Comparison of ENCODE assay signal across 19 cellular contexts in genomic region chr2:197265931-197266330, GRCh38. TPM values are rescaled to one million over a fixed set of nuclear protein-coding genes. Genes with fewer than 3 reads are reported as not detected.
DNase-seq lines count a peak whose midpoint lies in the region; ATAC-seq, FAIRE-seq and TF ChIP-seq lines count a peak whose summit lies in the region.
"Had no signal": no experiment of that assay in that cellular context is flagged by ENCODE, and none has a peak within 500 bp of the region (broad histone marks: within the 10 kb centered on the region; RNA-seq: fewer than 3 reads in every experiment).

No MANE protein-coding gene starts in this region.

- no peak overlapping the region for H3K4me3 ChIP-seq in Peyer's patch
- H3K4me3 ChIP-seq: cardiac muscle cell, esophagus squamous epithelium, sigmoid colon had no signal

- TF ChIP-seq POLR2A in Peyer's patch (IDR thresholded peaks at IDR 0.05): no peak

- FAIRE-seq in D721Med (lab: Jason Lieb, UNC): no peak
- FAIRE-seq: urothelium cell line had no signal

- H3K36me3 ChIP-seq in Peyer's patch: no peaks in the 10 kb centered on the region
- H3K36me3 ChIP-seq: cardiac muscle cell, esophagus squamous epithelium, sigmoid colon had no signal

- H3K9me3 Mint-ChIP-seq in activated T-cell treated with anti-CD3 and anti-CD28 coated beads, Interleukin-2, amount 50 U/mL, for 72 hours: no peaks in the 10 kb centered on the region
- no peaks in the 10 kb centered on the region for H3K9me3 Mint-ChIP-seq in activated CD4-positive, alpha-beta memory T cell treated with anti-CD3 and anti-CD28 coated beads for 36 hours
- no peaks in the 10 kb centered on the region for H3K9me3 Mint-ChIP-seq in effector memory CD8-positive, alpha-beta T cell
- H3K9me3 Mint-ChIP-seq in stimulated activated naive B cell treated with anti-CD40 and anti-IgM and Interleukin-4, amounts not matched to agents 10 μg/mL and 1 μg/mL and 100 μg/mL, for 72 hours: no peaks in the 10 kb centered on the region

- no peaks in the 10 kb centered on the region for H3K27me3 Mint-ChIP-seq in activated T-cell treated with anti-CD3 and anti-CD28 coated beads, Interleukin-2, amount 50 U/mL, for 72 hours (ENCODE audit: low read depth)
- no peaks in the 10 kb centered on the region for H3K27me3 Mint-ChIP-seq in activated CD4-positive, alpha-beta memory T cell treated with anti-CD3 and anti-CD28 coated beads for 36 hours
- no peaks in the 10 kb centered on the region for H3K27me3 Mint-ChIP-seq in effector memory CD8-positive, alpha-beta T cell
- H3K27me3 Mint-ChIP-seq in stimulated activated naive B cell treated with anti-CD40 and anti-IgM and Interleukin-4, amounts not matched to agents 10 μg/mL and 1 μg/mL and 100 μg/mL, for 72 hours: no peaks in the 10 kb centered on the region

- CTCF ChIA-PET in activated CD4-positive, alpha-beta memory T cell treated with anti-CD3 and anti-CD28 coated beads for 36 hours (lab: Charles Lee): interaction anchor here (1.0 to 2.1 kb wide), 2 partner anchors 42 to 74 kb away, joined by 3 to 5 read pairs; no protein-coding TSS in a partner anchor

- DNase-seq in activated T-cell treated with anti-CD3 and anti-CD28 coated beads, Interleukin-2, amount 50 U/mL, for 72 hours: no peak
- DNase-seq in activated T-cell treated with anti-CD3 and anti-CD28 coated beads, Interleukin-2, amount 50 U/mL, for 1 hour: no peak
- no peak for DNase-seq in activated CD4-positive, alpha-beta memory T cell treated with anti-CD3 and anti-CD28 coated beads for 36 hours
- DNase-seq in effector memory CD8-positive, alpha-beta T cell: no peak
- DNase-seq in stimulated activated naive B cell treated with anti-CD40 and anti-IgM and Interleukin-4, amounts not matched to agents 10 μg/mL and 1 μg/mL and 100 μg/mL, for 72 hours: no peak
- DNase-seq in Peyer's patch (no peak), D721Med (ENCODE audit: insufficient read length, low spot score) (no peak), OCI-M2 (lab: John Stamatoyannopoulos, UW; ENCODE audit: unreplicated experiment) (no peak)
- DNase-seq: esophagus squamous epithelium; H7; left ventricle myocardium superior; NCI-H1048; NCI-H2081 treated with DMSO at 0.1 percent for 48 hours; NCI-H510A treated with DMSO at 0.1 percent for 48 hours; sigmoid colon; stimulated activated CD4-positive, alpha-beta T cell treated with anti-CD3 and anti-CD28 coated beads, Interleukin-1b, Interleukin-23, amount 100 ng/mL, for 48 hours had no signal

- peak; percentile 14 to 19 for ATAC-seq in activated T-cell treated with anti-CD3 and anti-CD28 coated beads, Interleukin-2, amount 50 U/mL, for 72 hours (replicated peaks in 1 of 2)
- no peak for ATAC-seq in effector memory CD8-positive, alpha-beta T cell (replicated peaks)
- no peak for ATAC-seq in stimulated activated naive B cell treated with anti-CD40 and anti-IgM and Interleukin-4, amounts not matched to agents 10 μg/mL and 1 μg/mL and 100 μg/mL, for 72 hours (replicated peaks)
- ATAC-seq: left ventricle myocardium superior had no signal

- H3K4me1 Mint-ChIP-seq in activated T-cell treated with anti-CD3 and anti-CD28 coated beads, Interleukin-2, amount 50 U/mL, for 72 hours (ENCODE audit: low read depth): peaks cover 97% of the 10 kb centered on the region
- H3K4me1 Mint-ChIP-seq in activated CD4-positive, alpha-beta memory T cell treated with anti-CD3 and anti-CD28 coated beads for 36 hours (ENCODE audit: low read depth): peaks cover 97% of the 10 kb centered on the region
- H3K4me1 Mint-ChIP-seq in effector memory CD8-positive, alpha-beta T cell (ENCODE audit: low read depth in 2 of 2): peaks cover 77 to 91% of the 10 kb centered on the region in 2 donors
- H3K4me1 Mint-ChIP-seq in stimulated activated naive B cell treated with anti-CD40 and anti-IgM and Interleukin-4, amounts not matched to agents 10 μg/mL and 1 μg/mL and 100 μg/mL, for 72 hours: peaks cover 57 to 93% of the 10 kb centered on the region in 2 donors

- H3K4me3 Mint-ChIP-seq in activated T-cell treated with anti-CD3 and anti-CD28 coated beads, Interleukin-2, amount 50 U/mL, for 72 hours: peak overlapping the region; percentile 57 to 75
- peak overlapping the region; percentile 36 for H3K4me3 Mint-ChIP-seq in activated CD4-positive, alpha-beta memory T cell treated with anti-CD3 and anti-CD28 coated beads for 36 hours
- H3K4me3 Mint-ChIP-seq in effector memory CD8-positive, alpha-beta T cell: peak overlapping the region; percentile 40 to 55
- H3K4me3 Mint-ChIP-seq in stimulated activated naive B cell treated with anti-CD40 and anti-IgM and Interleukin-4, amounts not matched to agents 10 μg/mL and 1 μg/mL and 100 μg/mL, for 72 hours: no peak overlapping the region

- H3K4me1 ChIP-seq in Peyer's patch: peaks cover 0 to 23% (median 20%) of the 10 kb centered on the region in 4 donors

- H3K27me3 ChIP-seq in Peyer's patch: no peaks in the 10 kb centered on the region
- H3K27me3 ChIP-seq: cardiac muscle cell, esophagus squamous epithelium, sigmoid colon had no signal

- peak overlapping the region in 1 of 4 donors; percentile 55 for H3K27ac ChIP-seq in Peyer's patch
- H3K27ac ChIP-seq: cardiac muscle cell, esophagus squamous epithelium, KMS-11 had no signal

- TF ChIP-seq CTCF in Peyer's patch (IDR thresholded peaks at IDR 0.05) (no peak), D721Med (IDR thresholded peaks at IDR 0.05; ENCODE audit: insufficient read depth, missing control alignments) (no peak)

- intact Hi-C loops in activated CD4-positive, alpha-beta memory T cell treated with anti-CD3 and anti-CD28 coated beads for 36 hours (cut with micrococcal nuclease): loop anchor here (1.0 kb wide), 3 partner anchors 8 to 38 kb away; no protein-coding TSS in a partner anchor

- POLR2A ChIA-PET in activated CD4-positive, alpha-beta memory T cell treated with anti-CD3 and anti-CD28 coated beads for 36 hours (lab: Charles Lee): interaction anchor here (0.7 to 1.3 kb wide), 3 partner anchors 28 to 60 kb away, joined by 3 to 5 read pairs (median 3); no protein-coding TSS in a partner anchor

- H3K9me3 ChIP-seq in Peyer's patch: no peaks in the 10 kb centered on the region
- H3K9me3 ChIP-seq: esophagus squamous epithelium, sigmoid colon had no signal

- peaks cover 3 to 7% of the 10 kb centered on the region in 2 donors for H3K36me3 Mint-ChIP-seq in activated T-cell treated with anti-CD3 and anti-CD28 coated beads, Interleukin-2, amount 50 U/mL, for 72 hours (ENCODE audit: insufficient read depth in 2 of 2)
- peaks cover 5% of the 10 kb centered on the region for H3K36me3 Mint-ChIP-seq in activated CD4-positive, alpha-beta memory T cell treated with anti-CD3 and anti-CD28 coated beads for 36 hours
- H3K36me3 Mint-ChIP-seq in effector memory CD8-positive, alpha-beta T cell (ENCODE audit: insufficient read depth): peaks cover 20% of the 10 kb centered on the region
- peaks cover 6 to 28% of the 10 kb centered on the region in 2 donors for H3K36me3 Mint-ChIP-seq in stimulated activated naive B cell treated with anti-CD40 and anti-IgM and Interleukin-4, amounts not matched to agents 10 μg/mL and 1 μg/mL and 100 μg/mL, for 72 hours

- peak overlapping the region; percentile 89 for H3K27ac Mint-ChIP-seq in activated T-cell treated with anti-CD3 and anti-CD28 coated beads, Interleukin-2, amount 50 U/mL, for 72 hours
- peak overlapping the region; percentile 79 for H3K27ac Mint-ChIP-seq in activated CD4-positive, alpha-beta memory T cell treated with anti-CD3 and anti-CD28 coated beads for 36 hours
- peak overlapping the region; percentile 91 to 92 for H3K27ac Mint-ChIP-seq in effector memory CD8-positive, alpha-beta T cell
- H3K27ac Mint-ChIP-seq in stimulated activated naive B cell treated with anti-CD40 and anti-IgM and Interleukin-4, amounts not matched to agents 10 μg/mL and 1 μg/mL and 100 μg/mL, for 72 hours: peak overlapping the region; percentile 70

RNA-seq across cellular contexts. Expression of gene ANKRD44, which starts 44.6 kb away (rescaled TPM):
- total RNA-seq in activated T-cell treated with anti-CD3 and anti-CD28 coated beads, Interleukin-2, amount 50 U/mL, for 72 hours: 100 to 1,000 TPM; 114 to 141 TPM
- 100 to 1,000 TPM; 123 to 125 TPM for total RNA-seq in activated CD4-positive, alpha-beta memory T cell treated with anti-CD3 and anti-CD28 coated beads for 36 hours
- 100 to 1,000 TPM in 1 of 4 donors, 10 to 100 TPM in 3; 24.8 to 215 (median 32.0) TPM for total RNA-seq in Peyer's patch

Comparison
In these comparisons a context has a peak if more than half of its experiments do, and no peak if none do; other contexts are left out.
1. ATAC-seq: peak in activated T-cell treated with anti-CD3 and anti-CD28 coated beads, Interleukin-2, amount 50 U/mL, for 72 hours (2 of 2); none in effector memory CD8-positive, alpha-beta T cell (single experiment) and stimulated activated naive B cell treated with anti-CD40 and anti-IgM and Interleukin-4, amounts not matched to agents 10 μg/mL and 1 μg/mL and 100 μg/mL, for 72 hours (0 of 2).
2. H3K4me3 Mint-ChIP-seq: peak in activated T-cell treated with anti-CD3 and anti-CD28 coated beads, Interleukin-2, amount 50 U/mL, for 72 hours (2 of 2), activated CD4-positive, alpha-beta memory T cell treated with anti-CD3 and anti-CD28 coated beads for 36 hours (single experiment) and effector memory CD8-positive, alpha-beta T cell (2 of 2); none in stimulated activated naive B cell treated with anti-CD40 and anti-IgM and Interleukin-4, amounts not matched to agents 10 μg/mL and 1 μg/mL and 100 μg/mL, for 72 hours (0 of 2).
3. Peak in every context shown above with its lines, with median percentiles within 50 percentile points of each other: H3K27ac Mint-ChIP-seq.